ENCODE assay signal across 12 cellular contexts in the genomic region with DNA sequence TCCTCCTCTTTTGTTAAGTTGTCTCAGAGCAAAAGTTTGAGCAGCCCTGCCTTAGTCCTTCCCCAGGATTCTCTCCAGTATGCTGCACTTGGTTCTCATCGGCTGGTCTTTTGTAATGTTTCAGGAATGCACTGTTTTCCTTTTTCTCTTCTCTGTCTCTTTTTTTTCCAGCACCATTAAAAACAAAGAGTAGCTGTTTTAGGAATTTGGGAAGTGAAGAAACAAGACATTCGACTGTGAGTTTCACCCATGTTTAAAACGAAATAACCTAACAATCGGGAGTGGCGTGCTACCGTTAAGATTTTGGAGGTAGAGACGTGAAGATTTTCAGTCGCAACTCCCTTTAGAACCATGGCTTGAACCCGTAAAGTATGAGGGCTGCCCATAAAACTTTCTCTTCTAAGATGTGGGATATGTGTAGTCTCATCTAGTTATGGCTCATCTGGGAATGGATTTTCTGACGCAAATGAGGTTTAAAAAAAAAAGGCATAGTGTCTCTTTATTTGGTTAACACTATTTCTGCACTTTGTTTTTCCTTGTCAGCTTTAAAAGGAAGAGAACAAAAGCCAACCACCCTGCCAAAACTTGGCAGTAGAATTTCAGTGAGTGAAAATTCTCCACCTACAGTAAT. TPM values are rescaled to one million over a fixed set of nuclear protein-coding genes. Genes with fewer than 3 reads are reported as not detected.
DNase-seq lines count a peak whose midpoint lies in the region; ATAC-seq, FAIRE-seq and TF ChIP-seq lines count a peak whose summit lies in the region.
"Had no signal": no experiment of that assay in that cellular context is flagged by ENCODE, and none has a peak within 500 bp of the region (broad histone marks: within the 10 kb centered on the region; RNA-seq: fewer than 3 reads in every experiment).

No MANE protein-coding gene starts in this region.

- H3K4me3 ChIP-seq in ACC112 (ENCODE audit: low read depth, low read length) (peak overlapping the region; percentile 68), SK-N-SH (ENCODE audit: low read depth in 2 of 2, low read length in 1 of 2) (no peak overlapping the region), gastroesophageal sphincter (peak overlapping the region; percentile 32 to 58), psoas muscle (peak overlapping the region; percentile 16)
- H3K4me3 ChIP-seq: right lobe of liver had no signal

- DNase-seq in SK-N-SH (no peak), psoas muscle (no peak), hippocampal formation (lab: John Stamatoyannopoulos, UW) (no peak), NCI-H2029 treated with DMSO at 0.1 percent for 48 hours (lab: John Stamatoyannopoulos, UW) (no peak), HTR-8/SVneo (ENCODE audit: insufficient read length, low spot score) (no peak)
- DNase-seq: activated CD4-positive, CD25-positive, alpha-beta regulatory T cell; activated gamma-delta T cell treated with Interleukin-2 at 50 U/mL for 16 hours; NCI-H187 treated with DMSO at 0.1 percent for 48 hours; right lobe of liver had no signal

- peaks cover 15% of the 10 kb centered on the region for H3F3A ChIP-seq in SK-N-SH (replicated peaks; ENCODE audit: insufficient read depth)

- no peak for TF ChIP-seq EP300 in SK-N-SH (IDR thresholded peaks at IDR 0.05; ENCODE audit: borderline replicate concordance in 1 of 2, low read depth in 1 of 2, low read length in 1 of 2)
- TF ChIP-seq EP300 in gastroesophageal sphincter (IDR thresholded peaks at IDR 0.05), result no peak

- H2AFZ ChIP-seq in ACC112 (ENCODE audit: low read length, unreplicated experiment) (peak overlapping the region; percentile 40), SK-N-SH (ENCODE audit: low read depth) (peak overlapping the region; percentile 68; the same call in 1 of the 2 replicates)

- H3K79me2 ChIP-seq in ACC112 (ENCODE audit: control insufficient read depth, insufficient read depth, low read length, unreplicated experiment) (no peaks in the 10 kb centered on the region), SK-N-SH (ENCODE audit: insufficient read depth) (no peaks in the 10 kb centered on the region)

- TF ChIP-seq RAD21 in SK-N-SH (IDR thresholded peaks at IDR 0.05; ENCODE audit: low read length), result no peak

- H3K4me1 ChIP-seq in ACC112 (ENCODE audit: control insufficient read depth, insufficient read depth, low read length, unreplicated experiment) (peaks cover 42% of the 10 kb centered on the region), SK-N-SH (ENCODE audit: control insufficient read depth in 1 of 2, insufficient read depth in 2 of 2, low read depth in 1 of 2, low read length in 1 of 2) (peaks cover 0 to 15% of the 10 kb centered on the region in 2 experiments; a peak in 3 of 4 replicates), gastroesophageal sphincter (peaks cover 9 to 61% (median 21%) of the 10 kb centered on the region in 3 donors), psoas muscle (peaks cover 5% of the 10 kb centered on the region)
- H3K4me1 ChIP-seq: right lobe of liver had no signal

- no peaks in the 10 kb centered on the region for H4K20me1 ChIP-seq in SK-N-SH (ENCODE audit: insufficient read depth)

- no peak for FAIRE-seq in HTR-8/SVneo (lab: Jason Lieb, UNC)

- 77% methylated on average over 10 of the region's 10 CpGs for WGBS in SK-N-SH (ENCODE audit: low lambda C conversion rate)
- WGBS in gastroesophageal sphincter (ENCODE audit: low coverage in 1 of 2), 2 donors, result 7 to 14% methylated on average over 10 of the region's 10 CpGs
- WGBS in psoas muscle, 3 donors, result 26 to 60% (median 35%) methylated on average over 10 of the region's 10 CpGs

- no peaks in the 10 kb centered on the region for H3K9me3 ChIP-seq in SK-N-SH
- no peaks in the 10 kb centered on the region for H3K9me3 ChIP-seq in gastroesophageal sphincter
- H3K9me3 ChIP-seq in psoas muscle, result no peaks in the 10 kb centered on the region
- H3K9me3 ChIP-seq: right lobe of liver had no signal

- H3K9ac ChIP-seq in SK-N-SH, result peak overlapping the region; percentile 32; the same call in 1 of the 2 replicates

- ATAC-seq in gastroesophageal sphincter, result peak; percentile 54
- peak in 1 of 4 donors; percentile 24 for ATAC-seq in psoas muscle
- no peak for ATAC-seq in HG03139 (IDR thresholded peaks at IDR 0.05; ENCODE audit: unreplicated experiment)
- ATAC-seq: right lobe of liver had no signal

- H3K36me3 ChIP-seq in ACC112 (ENCODE audit: insufficient read depth, low read length) (no peaks in the 10 kb centered on the region), SK-N-SH (replicated peaks in 1 of 2; ENCODE audit: control insufficient read depth in 1 of 2, insufficient read depth in 2 of 2, low read length in 1 of 2) (no peaks in the 10 kb centered on the region), gastroesophageal sphincter (no peaks in the 10 kb centered on the region), psoas muscle (ENCODE audit: insufficient read depth in 1 of 2, low read depth in 1 of 2) (no peaks in the 10 kb centered on the region)
- H3K36me3 ChIP-seq: right lobe of liver had no signal

- no peak for TF ChIP-seq POLR2A in gastroesophageal sphincter (IDR thresholded peaks at IDR 0.05)

- H3K27ac ChIP-seq in ACC112 (ENCODE audit: low read depth, low read length) (peak overlapping the region; percentile 94), SK-N-SH (ENCODE audit: low read depth in 2 of 2, low read length in 1 of 2) (peak overlapping the region; percentile 22 to 92; a peak in 3 of 4 replicates), gastroesophageal sphincter (peak overlapping the region; percentile 78 to 100 (median 92)), psoas muscle (peak overlapping the region; percentile 61)

- POLR2A ChIA-PET in SK-N-SH (lab: Yijun Ruan, JAX), result no interaction called here

- CTCF ChIA-PET in SK-N-SH (lab: Yijun Ruan, JAX), result interaction anchor here (1.6 kb wide), 1 partner anchor 10 kb away, joined by 4 read pairs; no protein-coding TSS in a partner anchor

- no peaks in the 10 kb centered on the region for H3K9me2 ChIP-seq in SK-N-SH

- no peaks in the 10 kb centered on the region for H3K27me3 ChIP-seq in ACC112 (ENCODE audit: insufficient read depth, low read length)
- H3K27me3 ChIP-seq in SK-N-SH (ENCODE audit: insufficient read depth), result no peaks in the 10 kb centered on the region
- no peaks in the 10 kb centered on the region for H3K27me3 ChIP-seq in gastroesophageal sphincter
- no peaks in the 10 kb centered on the region for H3K27me3 ChIP-seq in psoas muscle (ENCODE audit: insufficient read depth in 3 of 3, low read length in 2 of 3)
- H3K27me3 ChIP-seq: right lobe of liver had no signal

- TF ChIP-seq CTCF in SK-N-SH (IDR thresholded peaks at IDR 0.05) (no peak), gastroesophageal sphincter (IDR thresholded peaks at IDR 0.05) (no peak), psoas muscle (IDR thresholded peaks at IDR 0.05) (no peak)

- 0 out of 2 replicates have a peak overlapping the region, but pooled peaks have one; percentile 23 for H3K4me2 ChIP-seq in SK-N-SH

- intact Hi-C loops in psoas muscle (cut with DNase I), result no loop called here

TF ChIP-seq in SK-N-SH, 30 proteins besides CTCF, POLR2A, EP300 and RAD21:
- 0 out of 2 replicates have a peak, but pooled peaks have one; percentile 19 for TF ChIP-seq TEAD4 (IDR thresholded peaks at IDR 0.05; ENCODE audit: borderline replicate concordance, insufficient read depth)
- TF ChIP-seq, protein P1, sequence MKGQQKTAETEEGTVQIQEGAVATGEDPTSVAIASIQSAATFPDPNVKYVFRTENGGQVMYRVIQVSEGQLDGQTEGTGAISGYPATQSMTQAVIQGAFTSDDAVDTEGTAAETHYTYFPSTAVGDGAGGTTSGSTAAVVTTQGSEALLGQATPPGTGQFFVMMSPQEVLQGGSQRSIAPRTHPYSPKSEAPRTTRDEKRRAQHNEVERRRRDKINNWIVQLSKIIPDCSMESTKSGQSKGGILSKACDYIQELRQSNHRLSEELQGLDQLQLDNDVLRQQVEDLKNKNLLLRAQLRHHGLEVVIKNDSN (IDR thresholded peaks at IDR 0.05; ENCODE audit: borderline replicate concordance, low read depth), result no peak

RNA-seq across cellular contexts. Expression of gene RAB23, which starts 35.9 kb away (rescaled TPM):
- polyA plus RNA-seq in SK-N-SH (2012; rRNA removed), result 6.6 and 11.3 TPM in 2 replicates
- polyA plus RNA-seq in SK-N-SH (2012; cell fraction: cytosol; rRNA removed), result 14.7 and 19.5 TPM in 2 replicates
- 4.3 and 8.9 TPM in 2 replicates for polyA plus RNA-seq in SK-N-SH (2012; cell fraction: nucleus; rRNA removed)
- total RNA-seq in gastroesophageal sphincter, result 100 to 1,000 TPM in 1 of 4 donors, 10 to 100 TPM in 3; 45.5 to 107 (median 78.1) TPM
- 10 to 100 TPM in 1 of 4 donors, 1 to 10 TPM in 3; 5.9 to 10.1 (median 6.0) TPM for total RNA-seq in psoas muscle
- 10 to 100 TPM in 1 of 3 donors, 1 to 10 TPM in 2; 3.9 to 14.1 (median 4.3) TPM for polyA plus RNA-seq in psoas muscle

RNA-seq across cellular contexts. Expression of gene PRIM2, which starts 59.4 kb away (rescaled TPM):
- polyA plus RNA-seq in SK-N-SH (2012; rRNA removed) (14.1 and 19.9 TPM in 2 replicates), psoas muscle (1 to 10 TPM; 2.3 to 5.9 (median 5.8) TPM)
- 23.8 and 27.2 TPM in 2 replicates for polyA plus RNA-seq in SK-N-SH (2012; cell fraction: cytosol; rRNA removed)
- 7.4 and 19.3 TPM in 2 replicates for polyA plus RNA-seq in SK-N-SH (2012; cell fraction: nucleus; rRNA removed)
- total RNA-seq in gastroesophageal sphincter (10 to 100 TPM in 1 of 4 donors, 1 to 10 TPM in 3; 8.1 to 11.2 (median 9.0) TPM), psoas muscle (1 to 10 TPM; 1.7 to 3.3 (median 2.2) TPM)

Comparison
In these comparisons a context has a peak if more than half of its experiments do, and no peak if none do; other contexts are left out.
1. H3K4me3 ChIP-seq: peak in ACC112 (single experiment), gastroesophageal sphincter (2 of 2) and psoas muscle (single experiment); none in SK-N-SH (0 of 2).
2. RNA of gene RAB23, which starts 35.9 kb away (total RNA-seq): 45.5 to 107 TPM in gastroesophageal sphincter; 5.9 to 10.1 TPM in psoas muscle; every median in the first group is over 4 times any median in the second.
3. Peak in every context shown above with its lines, with median percentiles within 50 percentile points of each other: H3K27ac ChIP-seq.